ENCODE assay signal across 15 cellular contexts in genomic region chr2:226524381-226524843, GRCh38.
DNase-seq lines count a peak whose midpoint lies in the region; ATAC-seq, FAIRE-seq and TF ChIP-seq lines count a peak whose summit lies in the region.
"Had no signal": no experiment of that assay in that cellular context is flagged by ENCODE, and none has a peak within 500 bp of the region (broad histone marks: within the 10 kb centered on the region; RNA-seq: fewer than 3 reads in every experiment).

No MANE protein-coding gene starts in this region.

- no peak overlapping the region for H2BK120ac ChIP-seq in neuronal stem cell (ENCODE audit: low read depth, low read length)

- H2AK5ac ChIP-seq in neuronal stem cell (ENCODE audit: low read depth, low read length), result no peak overlapping the region

- H3K4me1 ChIP-seq in GM23248 (ENCODE audit: insufficient read depth) (no peaks in the 10 kb centered on the region), gastroesophageal sphincter (no peaks in the 10 kb centered on the region), small intestine (ENCODE audit: control insufficient read depth in 2 of 2, insufficient read depth in 1 of 2, low read depth in 1 of 2, low read length in 1 of 2) (no peaks in the 10 kb centered on the region), neuronal stem cell (ENCODE audit: control insufficient read depth in 2 of 2, insufficient read depth in 1 of 2, low read depth in 1 of 2, low read length in 2 of 2) (no peaks in the 10 kb centered on the region)

- in situ Hi-C loops in GM23248 (cut with MboI), result no loop called here

- H3K9ac ChIP-seq in GM23248, result 0 out of 2 replicates have a peak overlapping the region, but pooled peaks have one; percentile 7
- no peak overlapping the region for H3K9ac ChIP-seq in neuronal stem cell (ENCODE audit: low read depth, low read length, poor library complexity)
- H3K9ac ChIP-seq: KMS-11 had no signal

- no peak overlapping the region for H4K8ac ChIP-seq in neuronal stem cell (ENCODE audit: low read depth, low read length)

- no peaks in the 10 kb centered on the region for H3K9me2 ChIP-seq in GM23248 (ENCODE audit: insufficient read depth)

- H3K27ac ChIP-seq in GM23248, result peak overlapping the region; percentile 59
- H3K27ac ChIP-seq in gastroesophageal sphincter, result peak overlapping the region in 1 of 4 donors; percentile 17
- H3K27ac ChIP-seq in small intestine (ENCODE audit: low read depth in 1 of 2, low read length in 1 of 2), result peak overlapping the region in 1 of 2 donors; percentile 68
- no peak overlapping the region for H3K27ac ChIP-seq in neuronal stem cell (replicated peaks; ENCODE audit: low read length)
- H3K27ac ChIP-seq: KMS-11, SJCRH30 had no signal

- 48 to 52% methylated on average over 2 of the region's 2 CpGs for WGBS in GM23248 (ENCODE audit: low coverage in 1 of 2, low lambda C conversion rate in 2 of 2, missing lambda C conversion rate in 2 of 2), 2 experiments
- WGBS in gastroesophageal sphincter (ENCODE audit: low coverage in 1 of 2), 2 donors, result 68 to 79% methylated on average over 2 of the region's 2 CpGs
- WGBS in small intestine, 3 donors, result 65 to 83% (median 69%) methylated on average over 2 of the region's 2 CpGs
- no CpG with 5 or more reads among the region's 2 CpGs for WGBS in neuronal stem cell (ENCODE audit: extremely low coverage in 2 of 2, insufficient read length in 2 of 2, insufficient replicate concordance in 1 of 2), 2 donors

- no peak overlapping the region for H3K4me2 ChIP-seq in GM23248 (ENCODE audit: unreplicated experiment)
- H3K4me2 ChIP-seq in neuronal stem cell (ENCODE audit: insufficient read depth, low read length, poor library complexity, severe bottlenecking), result no peak overlapping the region
- H3K4me2 ChIP-seq: KMS-11 had no signal

- ATAC-seq in gastroesophageal sphincter (peak; percentile 89), GM19452 (IDR thresholded peaks at IDR 0.05; ENCODE audit: unreplicated experiment) (no peak)
- no peak for ATAC-seq in activated CD4-positive, CD25-positive, alpha-beta regulatory T cell treated with anti-CD3 and anti-CD28 coated beads, Interleukin-2, amount 50 U/mL, for 24 hours
- ATAC-seq: activated CD4-positive, alpha-beta T cell treated with anti-CD3 and anti-CD28 coated beads for 36 hours had no signal

- no peaks in the 10 kb centered on the region for H3K79me2 ChIP-seq in GM23248 (ENCODE audit: insufficient read depth)

- H3K27me3 ChIP-seq in GM23248 (replicated peaks; ENCODE audit: insufficient read depth) (no peaks in the 10 kb centered on the region), gastroesophageal sphincter (no peaks in the 10 kb centered on the region), small intestine (ENCODE audit: control insufficient read depth in 2 of 2, insufficient read depth in 2 of 2, low read length in 2 of 2) (no peaks in the 10 kb centered on the region), neuronal stem cell (ENCODE audit: control insufficient read depth in 3 of 3, insufficient read depth in 3 of 3, low read depth in 1 of 3, low read length in 3 of 3) (no peaks in the 10 kb centered on the region)
- H3K27me3 ChIP-seq: SJCRH30 had no signal

- H3K79me1 ChIP-seq in neuronal stem cell (ENCODE audit: low read depth, low read length), result no peaks in the 10 kb centered on the region

- no peak overlapping the region for H4K91ac ChIP-seq in neuronal stem cell (ENCODE audit: low read depth, low read length, poor library complexity)

- peak; percentile 78 for DNase-seq in GM23248
- DNase-seq in amniotic epithelial cell (ENCODE audit: low read depth), result peak; percentile 98
- DNase-seq in small intestine, result peak; percentile 5
- no peak for DNase-seq in neuronal stem cell (ENCODE audit: low spot score)
- no peak for DNase-seq in activated T-cell treated with anti-CD3 and anti-CD28 coated beads, Interleukin-2, amount 50 U/mL, for 1 hour
- DNase-seq: activated CD4-positive, alpha-beta T cell treated with anti-CD3 and anti-CD28 coated beads for 36 hours; activated gamma-delta T cell; effector CD4-positive, alpha-beta T cell; NCI-H510A; stimulated activated CD4-positive, alpha-beta T cell treated with anti-CD3 and anti-CD28 coated beads, Interleukin-2, amount 100 ng/mL, for 48 hours had no signal

- no peak overlapping the region for H2BK5ac ChIP-seq in neuronal stem cell (ENCODE audit: low read length)

- H3K18ac ChIP-seq in neuronal stem cell (ENCODE audit: low read length), result no peak overlapping the region

- no peaks in the 10 kb centered on the region for H3F3A ChIP-seq in GM23248 (ENCODE audit: insufficient read depth)

- H3K9me3 ChIP-seq in GM23248 (ENCODE audit: low read depth) (no peaks in the 10 kb centered on the region), gastroesophageal sphincter (peaks cover 0 to 6% (median 0%) of the 10 kb centered on the region in 3 donors), small intestine (ENCODE audit: control insufficient read depth, low read depth) (no peaks in the 10 kb centered on the region), neuronal stem cell (replicated peaks in 1 of 2; ENCODE audit: control insufficient read depth in 2 of 2, insufficient read depth in 1 of 2, low read depth in 1 of 2, low read length in 2 of 2) (peaks cover 3 to 20% of the 10 kb centered on the region in 2 donors)

- peak; percentile 26 for FAIRE-seq in small intestine (lab: Jason Lieb, UNC)

- H4K20me1 ChIP-seq in GM23248 (ENCODE audit: insufficient read depth), result no peaks in the 10 kb centered on the region

- no peak for TF ChIP-seq POLR2A in gastroesophageal sphincter (IDR thresholded peaks at IDR 0.05)

- H3K36me3 ChIP-seq in GM23248 (ENCODE audit: low read depth), result no peaks in the 10 kb centered on the region
- H3K36me3 ChIP-seq in gastroesophageal sphincter, result no peaks in the 10 kb centered on the region
- H3K36me3 ChIP-seq in small intestine (ENCODE audit: control insufficient read depth in 2 of 2, insufficient read depth in 2 of 2, low read length in 2 of 2), result no peaks in the 10 kb centered on the region
- H3K36me3 ChIP-seq in neuronal stem cell (replicated peaks in 1 of 2; ENCODE audit: control insufficient read depth in 2 of 2, insufficient read depth in 2 of 2, low read length in 2 of 2), result no peaks in the 10 kb centered on the region
- H3K36me3 ChIP-seq: SJCRH30 had no signal

- H2AFZ ChIP-seq in GM23248 (peak overlapping the region; percentile 15; the same call in 1 of the 2 replicates), neuronal stem cell (ENCODE audit: low read length) (no peak overlapping the region)

- H3K4ac ChIP-seq in neuronal stem cell (ENCODE audit: low read length), result no peak overlapping the region

- no peak for TF ChIP-seq CTCF in gastroesophageal sphincter (IDR thresholded peaks at IDR 0.05)

- no peak for TF ChIP-seq EP300 in gastroesophageal sphincter (IDR thresholded peaks at IDR 0.05)

- H2BK15ac ChIP-seq in neuronal stem cell (ENCODE audit: low read length), result no peak overlapping the region

- H2BK12ac ChIP-seq in neuronal stem cell (ENCODE audit: low read length), result no peak overlapping the region

- H3K4me3 ChIP-seq in GM23248 (no peak overlapping the region), gastroesophageal sphincter (no peak overlapping the region), small intestine (ENCODE audit: low read depth in 1 of 2, low read length in 2 of 2) (no peak overlapping the region), neuronal stem cell (ENCODE audit: low read length in 2 of 2) (no peak overlapping the region)
- H3K4me3 ChIP-seq: SJCRH30 had no signal

- H3K14ac ChIP-seq in neuronal stem cell (ENCODE audit: low read length), result no peak overlapping the region

- no peak overlapping the region for H3K23ac ChIP-seq in neuronal stem cell (ENCODE audit: low read depth, low read length, poor library complexity)

Comparison
In these comparisons a context has a peak if more than half of its experiments do, and no peak if none do; other contexts are left out.
1. DNase-seq: peak in GM23248 (single experiment), amniotic epithelial cell (single experiment) and small intestine (single experiment); none in neuronal stem cell (single experiment) and activated T-cell treated with anti-CD3 and anti-CD28 coated beads, Interleukin-2, amount 50 U/mL, for 1 hour (single experiment).